ENCODE assay signal across 8 cellular contexts in genomic region chr7:33185786-33186185, GRCh38. TPM values are rescaled to one million over a fixed set of nuclear protein-coding genes. Genes with fewer than 3 reads are reported as not detected.
DNase-seq lines count a peak whose midpoint lies in the region; ATAC-seq and TF ChIP-seq lines count a peak whose summit lies in the region.

No MANE protein-coding gene starts in this region.

- no peaks in the 10 kb centered on the region for H3K27me3 ChIP-seq in Loucy (ENCODE audit: insufficient read depth, low read length, poor library complexity, severe bottlenecking)
- no peaks in the 10 kb centered on the region for H3K27me3 ChIP-seq in prostate gland (replicated peaks; ENCODE audit: insufficient read depth)

- TF ChIP-seq CTCF in Loucy (conservative IDR thresholded peaks at IDR 0.05; ENCODE audit: low read length) (peak; percentile 86), prostate gland (IDR thresholded peaks at IDR 0.05) (peak in 3 of 4 experiments; percentile 32 to 70 (median 53))

- H3K9ac ChIP-seq in Loucy (ENCODE audit: low read depth, low read length, poor library complexity, severe bottlenecking) (no peak overlapping the region), SK-N-MC (ENCODE audit: insufficient read length) (peak overlapping the region; percentile 46)

- H2AFZ ChIP-seq in Loucy (ENCODE audit: low read length), result no peak overlapping the region

- H4K20me1 ChIP-seq in Loucy (ENCODE audit: insufficient read depth, low read length, poor library complexity, severe bottlenecking), result no peaks in the 10 kb centered on the region

- H3K9me2 ChIP-seq in Loucy (replicated peaks; ENCODE audit: low read depth, low read length), result no peaks in the 10 kb centered on the region

- H3K4me1 ChIP-seq in Loucy (ENCODE audit: insufficient read depth, low read length, poor library complexity, severe bottlenecking) (peaks cover 4% of the 10 kb centered on the region), prostate gland (replicated peaks) (no peaks in the 10 kb centered on the region)

- no peaks in the 10 kb centered on the region for H3K79me2 ChIP-seq in Loucy (ENCODE audit: insufficient read depth, low read length)

- intact Hi-C loops in prostate gland (cut with DNase I), result no loop called here

- no peak overlapping the region for H3K4me3 ChIP-seq in Loucy (ENCODE audit: low read length, poor library complexity, severe bottlenecking)
- peak overlapping the region; percentile 65 for H3K4me3 ChIP-seq in SK-N-MC
- no peak overlapping the region for H3K4me3 ChIP-seq in prostate gland

- peak; percentile 22 to 62 for DNase-seq in NCI-H2081 (lab: John Stamatoyannopoulos, UW)
- DNase-seq in NCI-H2081 treated with DMSO at 0.1 percent for 48 hours (lab: John Stamatoyannopoulos, UW), result no peak
- DNase-seq in H4 (ENCODE audit: low spot score), result peak; percentile 62
- peak; percentile 75 for DNase-seq in SK-N-MC (ENCODE audit: low read depth, low spot score)
- DNase-seq in fibroblast of the conjunctiva (ENCODE audit: low read depth), result peak; percentile 34
- no peak for DNase-seq in prostate gland (ENCODE audit: low spot score)

- H3K27ac ChIP-seq in SK-N-MC (peak overlapping the region; percentile 64; the same call in 1 of the 2 replicates), prostate gland (no peak overlapping the region)

- TF ChIP-seq POLR2A in prostate gland (IDR thresholded peaks at IDR 0.05), result no peak

- no peak overlapping the region for H3K4me2 ChIP-seq in Loucy (ENCODE audit: low read depth, low read length, poor library complexity, severe bottlenecking)

- H3K36me3 ChIP-seq in Loucy (ENCODE audit: insufficient read depth, low read length) (no peaks in the 10 kb centered on the region), SK-N-MC (ENCODE audit: insufficient read depth, low read length) (no peaks in the 10 kb centered on the region), prostate gland (no peaks in the 10 kb centered on the region)

- no peak for ATAC-seq in GM18873 (IDR thresholded peaks at IDR 0.05; ENCODE audit: low FRiP score, unreplicated experiment)

- no peaks in the 10 kb centered on the region for H3F3A ChIP-seq in Loucy (ENCODE audit: low read depth)

- H3K9me3 ChIP-seq in Loucy (ENCODE audit: insufficient read depth, low read depth, low read length) (no peaks in the 10 kb centered on the region), SK-N-MC (ENCODE audit: low read depth, low read length) (no peaks in the 10 kb centered on the region), prostate gland (no peaks in the 10 kb centered on the region)

- 66% methylated on average over 3 of the region's 3 CpGs for WGBS in prostate gland

RNA-seq across cellular contexts. Expression of gene BBS9, which starts 56.4 kb away (rescaled TPM):
- total RNA-seq in H4 (2014; rRNA removed; shearing (Covaris generic)), result 14.7 and 14.9 TPM in 2 replicates
- 10 to 100 TPM; 19.6 to 36.8 TPM for total RNA-seq in prostate gland

Comparison
In these comparisons a context has a peak if more than half of its experiments do, and no peak if none do; other contexts are left out.
1. DNase-seq: peak in NCI-H2081 (2 of 2), H4 (single experiment), SK-N-MC (single experiment) and fibroblast of the conjunctiva (single experiment); none in NCI-H2081 treated with DMSO at 0.1 percent for 48 hours (single experiment) and prostate gland (single experiment).